1 cellular context compared by ENCODE assay signal in the genomic region with DNA sequence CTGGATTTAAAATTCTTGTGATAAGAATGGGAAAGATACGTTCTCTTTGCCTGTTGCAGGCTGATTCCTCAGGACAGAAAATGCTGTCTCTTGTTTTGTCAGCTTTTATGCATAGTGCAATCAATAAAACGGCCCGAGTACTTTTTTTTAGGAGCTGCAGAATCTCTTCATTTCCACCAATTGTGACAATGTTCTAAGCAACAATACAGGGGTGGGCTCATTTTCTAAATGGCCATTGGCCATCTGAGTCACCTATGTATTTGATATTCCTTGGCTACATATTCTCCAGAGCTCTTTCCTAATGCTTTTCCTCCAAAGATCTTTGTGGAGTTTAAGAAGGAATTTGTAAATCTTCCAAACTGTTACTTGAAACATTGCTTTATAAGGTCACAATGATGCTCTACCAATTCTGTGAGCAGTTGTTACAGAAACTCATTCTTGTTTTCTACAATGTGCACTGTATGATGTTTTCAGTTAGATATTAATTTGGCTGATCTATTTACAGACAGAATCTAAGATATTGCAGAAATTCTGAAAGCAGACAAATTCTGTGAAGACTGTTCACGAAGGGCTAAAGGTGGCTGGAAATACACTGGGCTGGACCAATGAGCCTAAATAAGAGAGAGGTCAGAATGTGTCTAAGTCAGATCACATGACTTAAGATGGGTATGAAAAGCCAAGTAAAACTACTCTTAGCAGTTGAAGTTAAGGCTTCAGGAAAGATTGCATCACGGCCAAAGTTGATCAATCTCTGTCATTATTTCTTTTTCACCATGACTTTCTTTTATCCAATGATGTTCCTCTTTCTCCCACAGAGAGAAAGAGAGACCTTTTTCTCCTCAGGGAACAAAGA.
TF ChIP-seq lines count a peak whose summit lies in the region.

No MANE protein-coding gene starts in this region.

TF ChIP-seq in H1, 55 proteins besides CTCF, POLR2A, EP300 and RAD21:
- TF ChIP-seq RNF2 (IDR thresholded peaks at IDR 0.05; ENCODE audit: borderline replicate concordance, low read depth, low read length, missing control alignments, poor library complexity, severe bottlenecking): no peak
- 0 out of 2 replicates have a peak, but pooled peaks have one; percentile 10 for TF ChIP-seq CEBPB (IDR thresholded peaks at IDR 0.05; ENCODE audit: low read depth, low read length)
- no peak for TF ChIP-seq BACH1 (IDR thresholded peaks at IDR 0.05; ENCODE audit: low read length)
- no peak for TF ChIP-seq BRCA1 (IDR thresholded peaks at IDR 0.05; ENCODE audit: low read depth, low read length)
- no peak for TF ChIP-seq CBX8 (IDR thresholded peaks at IDR 0.05; ENCODE audit: borderline replicate concordance, low read depth, low read length)
- TF ChIP-seq CHD1 (IDR thresholded peaks at IDR 0.05; ENCODE audit: low read depth, low read length): no peak
TF ChIP-seq in H1: peak in this region for 1.
